In the genomic region with DNA sequence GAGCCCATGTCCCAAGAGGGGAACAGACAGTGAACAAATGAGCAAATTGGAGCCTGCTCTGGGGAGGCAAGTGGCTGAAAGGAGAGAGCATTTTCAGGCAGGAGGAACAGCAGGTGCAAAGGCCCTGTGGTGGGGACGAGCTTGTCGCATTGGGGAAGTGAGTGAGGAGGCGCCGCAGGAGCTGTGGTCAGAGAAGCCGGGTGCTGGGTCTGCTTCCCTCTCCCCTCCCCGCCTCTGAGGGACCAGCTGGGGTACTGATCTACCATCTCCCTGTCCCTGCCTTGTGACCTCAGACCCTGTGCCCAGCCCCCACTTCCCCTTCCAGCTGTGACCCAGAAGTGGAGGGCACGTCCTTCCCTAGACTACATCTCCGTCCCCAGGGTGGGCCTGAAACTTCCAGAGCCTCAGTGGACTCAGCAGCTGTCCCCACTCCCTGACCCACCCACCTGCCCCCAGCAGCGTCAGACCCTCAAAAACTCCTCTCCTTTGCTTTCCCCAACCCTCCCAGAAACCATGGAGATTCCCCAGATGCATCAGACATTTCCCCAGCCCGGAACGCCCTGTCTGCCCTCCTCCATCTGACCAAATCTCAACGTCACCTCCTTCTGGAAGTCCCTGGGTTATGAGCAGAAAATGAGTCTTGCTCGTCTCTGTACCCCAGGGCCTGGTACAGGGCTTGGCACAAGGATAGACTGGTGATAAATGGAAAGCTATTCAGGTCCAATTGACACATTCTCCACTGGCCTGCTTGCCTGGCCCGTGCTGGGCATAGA, we compare ENCODE assay signal across 1 cellular context.
TF ChIP-seq lines count a peak whose summit lies in the region.

No MANE protein-coding gene starts in this region.

TF ChIP-seq in K562, 482 proteins besides CTCF, POLR2A, EP300 and RAD21 (continued from another document):
- TF ChIP-seq CBFA2T2 (conservative IDR thresholded peaks at IDR 0.05) (no peak), KDM1A (IDR thresholded peaks at IDR 0.05) (peak in 1 of 2 experiments; percentile 34; a peak in 1 of 4 replicates), KLF16 (IDR thresholded peaks at IDR 0.05) (no peak), ZNF589 (CRISPR knock-in tag; IDR thresholded peaks at IDR 0.05; ENCODE audit: low read depth) (no peak), NRF1 (conservative IDR thresholded peaks at IDR 0.05 in 1 of 2, IDR thresholded peaks at IDR 0.05 in 1 of 2) (no peak)
- TF ChIP-seq, protein P1, sequence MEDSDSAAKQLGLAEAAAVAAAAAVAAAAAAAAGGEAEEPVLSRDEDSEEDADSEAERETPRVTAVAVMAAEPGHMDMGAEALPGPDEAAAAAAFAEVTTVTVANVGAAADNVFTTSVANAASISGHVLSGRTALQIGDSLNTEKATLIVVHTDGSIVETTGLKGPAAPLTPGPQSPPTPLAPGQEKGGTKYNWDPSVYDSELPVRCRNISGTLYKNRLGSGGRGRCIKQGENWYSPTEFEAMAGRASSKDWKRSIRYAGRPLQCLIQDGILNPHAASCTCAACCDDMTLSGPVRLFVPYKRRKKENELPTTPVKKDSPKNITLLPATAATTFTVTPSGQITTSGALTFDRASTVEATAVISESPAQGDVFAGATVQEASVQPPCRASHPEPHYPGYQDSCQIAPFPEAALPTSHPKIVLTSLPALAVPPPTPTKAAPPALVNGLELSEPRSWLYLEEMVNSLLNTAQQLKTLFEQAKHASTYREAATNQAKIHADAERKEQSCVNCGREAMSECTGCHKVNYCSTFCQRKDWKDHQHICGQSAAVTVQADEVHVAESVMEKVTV (CRISPR knock-in tag; IDR thresholded peaks at IDR 0.05), result no peak
